8 cellular contexts compared by ENCODE assay signal in the genomic region with DNA sequence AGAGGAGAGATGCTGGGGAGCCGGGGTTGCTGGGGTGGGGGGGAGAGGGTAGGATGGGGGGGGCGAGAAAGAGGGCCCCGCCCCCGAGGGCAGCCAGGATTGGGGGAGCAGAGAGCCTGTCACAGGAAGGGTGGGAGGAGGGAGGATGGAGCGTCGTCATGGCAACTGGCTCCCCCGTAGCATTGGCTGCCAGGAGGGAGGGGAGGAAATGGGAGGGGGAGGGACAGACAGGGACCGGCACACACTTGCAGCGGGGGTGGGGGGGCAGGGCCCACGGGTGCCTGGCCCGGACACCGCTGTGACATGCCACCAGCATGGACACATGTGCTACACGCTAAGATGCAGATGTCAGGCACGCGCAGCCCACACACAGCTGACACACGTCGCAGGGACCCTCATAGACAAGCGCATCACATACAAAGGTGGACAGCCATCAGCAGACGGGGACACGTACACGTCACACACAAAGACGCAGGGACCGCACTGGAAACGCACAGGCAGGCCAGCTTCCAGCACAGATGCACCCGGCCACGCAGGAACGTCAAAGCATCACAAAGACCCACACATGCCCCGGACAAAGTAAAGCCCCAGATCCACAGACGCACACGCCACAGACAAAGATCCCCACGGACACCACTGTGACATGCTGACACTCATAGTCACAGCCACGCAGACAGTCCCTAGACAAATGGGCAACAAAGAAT. TPM values are rescaled to one million over a fixed set of nuclear protein-coding genes. Genes with fewer than 3 reads are reported as not detected.
DNase-seq lines count a peak whose midpoint lies in the region; ATAC-seq and TF ChIP-seq lines count a peak whose summit lies in the region.

A gene with protein sequence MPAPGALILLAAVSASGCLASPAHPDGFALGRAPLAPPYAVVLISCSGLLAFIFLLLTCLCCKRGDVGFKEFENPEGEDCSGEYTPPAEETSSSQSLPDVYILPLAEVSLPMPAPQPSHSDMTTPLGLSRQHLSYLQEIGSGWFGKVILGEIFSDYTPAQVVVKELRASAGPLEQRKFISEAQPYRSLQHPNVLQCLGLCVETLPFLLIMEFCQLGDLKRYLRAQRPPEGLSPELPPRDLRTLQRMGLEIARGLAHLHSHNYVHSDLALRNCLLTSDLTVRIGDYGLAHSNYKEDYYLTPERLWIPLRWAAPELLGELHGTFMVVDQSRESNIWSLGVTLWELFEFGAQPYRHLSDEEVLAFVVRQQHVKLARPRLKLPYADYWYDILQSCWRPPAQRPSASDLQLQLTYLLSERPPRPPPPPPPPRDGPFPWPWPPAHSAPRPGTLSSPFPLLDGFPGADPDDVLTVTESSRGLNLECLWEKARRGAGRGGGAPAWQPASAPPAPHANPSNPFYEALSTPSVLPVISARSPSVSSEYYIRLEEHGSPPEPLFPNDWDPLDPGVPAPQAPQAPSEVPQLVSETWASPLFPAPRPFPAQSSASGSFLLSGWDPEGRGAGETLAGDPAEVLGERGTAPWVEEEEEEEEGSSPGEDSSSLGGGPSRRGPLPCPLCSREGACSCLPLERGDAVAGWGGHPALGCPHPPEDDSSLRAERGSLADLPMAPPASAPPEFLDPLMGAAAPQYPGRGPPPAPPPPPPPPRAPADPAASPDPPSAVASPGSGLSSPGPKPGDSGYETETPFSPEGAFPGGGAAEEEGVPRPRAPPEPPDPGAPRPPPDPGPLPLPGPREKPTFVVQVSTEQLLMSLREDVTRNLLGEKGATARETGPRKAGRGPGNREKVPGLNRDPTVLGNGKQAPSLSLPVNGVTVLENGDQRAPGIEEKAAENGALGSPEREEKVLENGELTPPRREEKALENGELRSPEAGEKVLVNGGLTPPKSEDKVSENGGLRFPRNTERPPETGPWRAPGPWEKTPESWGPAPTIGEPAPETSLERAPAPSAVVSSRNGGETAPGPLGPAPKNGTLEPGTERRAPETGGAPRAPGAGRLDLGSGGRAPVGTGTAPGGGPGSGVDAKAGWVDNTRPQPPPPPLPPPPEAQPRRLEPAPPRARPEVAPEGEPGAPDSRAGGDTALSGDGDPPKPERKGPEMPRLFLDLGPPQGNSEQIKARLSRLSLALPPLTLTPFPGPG (N-terminal part only) (minus strand): TSS at position 36 of the 704 bp plus-strand sequence. CDS start 259 bp downstream, outside the sequence.

- intact Hi-C loops in activated CD8-positive, alpha-beta T cell treated with anti-CD3 and anti-CD28 coated beads for 36 hours (cut with micrococcal nuclease), result no loop called here
- intact Hi-C loops in aorta (cut with DNase I), result loop anchor here in 1 of 2 donors (5.0 kb wide), 1 partner anchor 70 kb away; no protein-coding TSS in a partner anchor

- POLR2A ChIA-PET in activated CD8-positive, alpha-beta T cell treated with anti-CD3 and anti-CD28 coated beads for 36 hours (lab: Charles Lee), result interaction anchor here (0.7 to 1.9 kb wide), 2 partner anchors 32 to 104 kb away, joined by 3 to 11 read pairs; no protein-coding TSS in a partner anchor

- H3K27ac ChIP-seq in aorta (ENCODE audit: low read depth in 1 of 2, low read length in 2 of 2), result no peak within 1 kb of the TSS

- ATAC-seq in activated CD8-positive, alpha-beta T cell treated with anti-CD3 and anti-CD28 coated beads for 36 hours, result peak; percentile 72
- ATAC-seq in HG03460 (IDR thresholded peaks at IDR 0.05; ENCODE audit: unreplicated experiment) (no peak), aorta (ENCODE audit: low FRiP score) (no peak)

- H3K27ac Mint-ChIP-seq in activated CD8-positive, alpha-beta T cell treated with anti-CD3 and anti-CD28 coated beads for 36 hours, result peak within 1 kb of the TSS; percentile 70

- H3K27me3 ChIP-seq in endocrine pancreas (ENCODE audit: control insufficient read depth, insufficient read depth, low read length), result no peaks in the 10 kb centered on the region
- H3K27me3 ChIP-seq in aorta (ENCODE audit: control insufficient read depth in 1 of 2, insufficient read depth in 2 of 2, low read length in 1 of 2), result no peaks in the 10 kb centered on the region

- TF ChIP-seq CTCF in activated CD8-positive, alpha-beta T cell treated with anti-CD3 and anti-CD28 coated beads for 36 hours (IDR thresholded peaks at IDR 0.05), result no peak

- CTCF ChIA-PET in activated CD8-positive, alpha-beta T cell treated with anti-CD3 and anti-CD28 coated beads for 36 hours (lab: Charles Lee), result interaction anchor here (0.9 to 1.0 kb wide), 2 partner anchors 14 to 198 kb away, joined by 3 read pairs; no protein-coding TSS in a partner anchor

- no peaks in the 10 kb centered on the region for H3K27me3 Mint-ChIP-seq in activated CD8-positive, alpha-beta T cell treated with anti-CD3 and anti-CD28 coated beads for 36 hours

- H3K36me3 ChIP-seq in endocrine pancreas (ENCODE audit: control insufficient read depth, insufficient read depth, low read length), result peaks cover 2% of the 10 kb centered on the region
- H3K36me3 ChIP-seq in aorta (ENCODE audit: control insufficient read depth in 1 of 2, insufficient read depth in 2 of 2, low read length in 1 of 2), result no peaks in the 10 kb centered on the region

- peak within 1 kb of the TSS; percentile 40 for H3K9ac ChIP-seq in endocrine pancreas (ENCODE audit: control insufficient read depth, insufficient read depth, low read length)

- H3K36me3 Mint-ChIP-seq in activated CD8-positive, alpha-beta T cell treated with anti-CD3 and anti-CD28 coated beads for 36 hours (ENCODE audit: low read depth), result no peaks in the 10 kb centered on the region

- WGBS in aorta, 2 donors, result 9 to 15% methylated on average over 23 to 32 of the region's 32 CpGs

- peaks cover 19% of the 10 kb centered on the region for H3K4me1 Mint-ChIP-seq in activated CD8-positive, alpha-beta T cell treated with anti-CD3 and anti-CD28 coated beads for 36 hours (ENCODE audit: low read depth)

- no peaks in the 10 kb centered on the region for H3K9me3 Mint-ChIP-seq in activated CD8-positive, alpha-beta T cell treated with anti-CD3 and anti-CD28 coated beads for 36 hours

- peak within 1 kb of the TSS; percentile 32 for H3K4me3 ChIP-seq in endocrine pancreas (ENCODE audit: control insufficient read depth, insufficient read depth, low read length)
- H3K4me3 ChIP-seq in aorta (ENCODE audit: low read length in 2 of 2), result peak within 1 kb of the TSS in 1 of 2 donors; percentile 3

- H3K9me3 ChIP-seq in endocrine pancreas (ENCODE audit: control insufficient read depth, low read length), result no peaks in the 10 kb centered on the region
- no peaks in the 10 kb centered on the region for H3K9me3 ChIP-seq in aorta (ENCODE audit: control insufficient read depth, low read length)

- H3K4me1 ChIP-seq in endocrine pancreas (ENCODE audit: control insufficient read depth, insufficient read depth, low read length) (no peaks in the 10 kb centered on the region), aorta (ENCODE audit: control insufficient read depth in 1 of 2, insufficient read depth in 2 of 2, low read length in 2 of 2) (no peaks in the 10 kb centered on the region)

- DNase-seq in DMS79 (lab: John Stamatoyannopoulos, UW) (peak; percentile 54), NCI-H2171 treated with DMSO at 0.1 percent for 48 hours (lab: John Stamatoyannopoulos, UW) (peak; percentile 75), pons (ENCODE audit: low spot score) (peak; percentile 92), NCI-H526 treated with DMSO at 0.1 percent for 48 hours (lab: John Stamatoyannopoulos, UW) (no peak), aorta (no peak)
- peak; percentile 91 for DNase-seq in activated CD8-positive, alpha-beta T cell treated with anti-CD3 and anti-CD28 coated beads for 36 hours

- H3K4me3 Mint-ChIP-seq in activated CD8-positive, alpha-beta T cell treated with anti-CD3 and anti-CD28 coated beads for 36 hours, result no peak within 1 kb of the TSS

RNA-seq across cellular contexts. Expression of the gene that starts here (rescaled TPM):
- 1 to 10 TPM; 3.4 to 4.0 TPM for total RNA-seq in activated CD8-positive, alpha-beta T cell treated with anti-CD3 and anti-CD28 coated beads for 36 hours
- 1 to 10 TPM in 1 of 2 donors, under 1 TPM in 1; 0.71 to 4.2 TPM for total RNA-seq in aorta
- polyA plus RNA-seq in aorta, result 1 to 10 TPM in 1 of 2 donors, under 1 TPM in 1; 0.51 to 1.3 TPM

Comparison
In these comparisons a context has a peak if more than half of its experiments do, and no peak if none do; other contexts are left out.
1. DNase-seq: peak in DMS79 (single experiment), NCI-H2171 treated with DMSO at 0.1 percent for 48 hours (single experiment), activated CD8-positive, alpha-beta T cell treated with anti-CD3 and anti-CD28 coated beads for 36 hours (single experiment) and pons (single experiment); none in NCI-H526 treated with DMSO at 0.1 percent for 48 hours (single experiment) and aorta (0 of 2).